10 cellular contexts compared by ENCODE assay signal in genomic region chr13:94416454-94417080, GRCh38.
DNase-seq lines count a peak whose midpoint lies in the region; ATAC-seq, FAIRE-seq and TF ChIP-seq lines count a peak whose summit lies in the region.
"Had no signal": no experiment of that assay in that cellular context is flagged by ENCODE, and none has a peak within 500 bp of the region (broad histone marks: within the 10 kb centered on the region; RNA-seq: fewer than 3 reads in every experiment).

No MANE protein-coding gene starts in this region.

- intact Hi-C loops in K562 (cut with micrococcal nuclease): no loop called here

- TF ChIP-seq EP300 in K562 (IDR thresholded peaks at IDR 0.05; ENCODE audit: low read length): no peak

- POLR2A ChIA-PET in K562 (lab: Yijun Ruan, JAX): interaction anchor here (0.6 kb wide), 1 partner anchor 140 kb away, joined by 3 read pairs; no protein-coding TSS in a partner anchor

- no peak for TF ChIP-seq POLR2A in K562 (conservative IDR thresholded peaks at IDR 0.05)

- peak; percentile 45 to 50 (median 48) for TF ChIP-seq CTCF in K562 (IDR thresholded peaks at IDR 0.05 in 2 of 3, conservative IDR thresholded peaks at IDR 0.05 in 1 of 3; ENCODE audit: insufficient read depth in 2 of 3, low read depth in 1 of 3, low read length in 3 of 3)
- TF ChIP-seq CTCF in neural crest cell (conservative IDR thresholded peaks at IDR 0.05): peak; percentile 71

- H3K79me2 ChIP-seq in K562 (ENCODE audit: control insufficient read depth, insufficient read depth, low read length): no peaks in the 10 kb centered on the region

- no peaks in the 10 kb centered on the region for H3K27me3 Mint-ChIP-seq in neural crest cell (ENCODE audit: low read depth)

- no peak overlapping the region for H3K4me3 ChIP-seq in K562
- H3K4me3 ChIP-seq: BLaER1 treated with 17β-estradiol and CSF1 and Interleukin-3, amounts not matched to agents 10 nM and 100 nM had no signal

- H2AFZ ChIP-seq in K562 (ENCODE audit: low read depth, low read length): no peak overlapping the region

- H4K20me1 ChIP-seq in K562 (replicated peaks; ENCODE audit: control insufficient read depth, insufficient read depth, low read length): no peaks in the 10 kb centered on the region
- H4K20me1 ChIP-seq: BLaER1 treated with 17β-estradiol and CSF1 and Interleukin-3, amounts not matched to agents 10 nM and 100 nM had no signal

- WGBS in K562 (ENCODE audit: insufficient coverage, low coverage, missing lambda C conversion rate): 1% methylated on average over 7 of the region's 7 CpGs

- in situ Hi-C loops in K562 (cut with MboI): no loop called here

- no peak overlapping the region for H3K4me3 Mint-ChIP-seq in neural crest cell
- H3K4me3 Mint-ChIP-seq: T-helper 17 cell had no signal

- H3K27ac Mint-ChIP-seq in neural crest cell (ENCODE audit: unreplicated experiment): no peak overlapping the region
- no peak overlapping the region for H3K27ac Mint-ChIP-seq in activated naive CD4-positive, alpha-beta T cell treated with anti-CD3 and anti-CD28 coated beads, Interleukin-2, amount 50 U/mL, for 72 hours
- H3K27ac Mint-ChIP-seq: T-helper 17 cell had no signal

- TF ChIP-seq RAD21 in K562 (CRISPR knock-in tag; conservative IDR thresholded peaks at IDR 0.05 in 1 of 2, IDR thresholded peaks at IDR 0.05 in 1 of 2): peak in 1 of 2 experiments; percentile 48; a peak in 2 of 4 replicates

- peaks cover 5% of the 10 kb centered on the region for H3K9me3 Mint-ChIP-seq in neural crest cell
- peaks cover 10 to 20% of the 10 kb centered on the region in 2 donors for H3K9me3 Mint-ChIP-seq in activated naive CD4-positive, alpha-beta T cell treated with anti-CD3 and anti-CD28 coated beads, Interleukin-2, amount 50 U/mL, for 72 hours

- H3K9ac ChIP-seq in K562 (ENCODE audit: insufficient read depth in 1 of 2, low read depth in 2 of 2, low read length in 2 of 2): no peak overlapping the region
- H3K9ac ChIP-seq: BLaER1 treated with 17β-estradiol and CSF1 and Interleukin-3, amounts not matched to agents 10 nM and 100 nM had no signal

- H3K4me2 ChIP-seq in K562 (ENCODE audit: insufficient read depth, low read length): no peak overlapping the region
- H3K4me2 ChIP-seq: BLaER1 treated with 17β-estradiol and CSF1 and Interleukin-3, amounts not matched to agents 10 nM and 100 nM had no signal

- H3K4me1 Mint-ChIP-seq in neural crest cell: no peaks in the 10 kb centered on the region

- no peaks in the 10 kb centered on the region for H3K4me1 ChIP-seq in K562 (replicated peaks in 1 of 2; ENCODE audit: control insufficient read depth in 2 of 2, insufficient read depth in 2 of 2, low read length in 2 of 2)

- H3K9me1 ChIP-seq in K562 (ENCODE audit: control insufficient read depth, insufficient read depth, low read length): no peaks in the 10 kb centered on the region

- H3K27ac ChIP-seq in K562 (ENCODE audit: extremely low read depth, low read depth, low read length): no peak overlapping the region

- H3K36me3 Mint-ChIP-seq in neural crest cell (ENCODE audit: low read depth): no peaks in the 10 kb centered on the region
- H3K36me3 Mint-ChIP-seq in activated naive CD4-positive, alpha-beta T cell treated with anti-CD3 and anti-CD28 coated beads, Interleukin-2, amount 50 U/mL, for 72 hours: peaks cover 16 to 32% of the 10 kb centered on the region in 2 donors

- peak; percentile 61 to 85 for DNase-seq in NCI-H2081 (lab: John Stamatoyannopoulos, UW)
- DNase-seq in NCI-H2081 treated with DMSO at 0.1 percent for 48 hours (lab: John Stamatoyannopoulos, UW): no peak
- peak; percentile 78 for DNase-seq in NCI-H1092 (lab: John Stamatoyannopoulos, UW)
- DNase-seq in K562 (ENCODE audit: extremely low read depth in 1 of 4, low spot score in 3 of 4): peak in 2 of 4 experiments; percentile 3 to 44
- DNase-seq in neural crest cell (ENCODE audit: low read depth, low spot score): peak; percentile 23
- DNase-seq in activated naive CD4-positive, alpha-beta T cell treated with anti-CD3 and anti-CD28 coated beads, Interleukin-2, amount 50 U/mL, for 72 hours (ENCODE audit: low spot score in 2 of 2): no peak
- no peak for DNase-seq in effector CD4-positive, alpha-beta T cell
- DNase-seq: T-helper 17 cell had no signal

- H3K36me3 ChIP-seq in K562 (ENCODE audit: control insufficient read depth, insufficient read depth, low read length): no peaks in the 10 kb centered on the region

- H3K9me3 ChIP-seq in K562 (replicated peaks; ENCODE audit: control insufficient read depth, insufficient read depth, low read depth, low read length): no peaks in the 10 kb centered on the region

- CTCF ChIA-PET in K562 (lab: Yijun Ruan, JAX; ENCODE audit: low intra/inter-chr PET ratio): no interaction called here

- no peaks in the 10 kb centered on the region for H3K27me3 ChIP-seq in K562 (ENCODE audit: control insufficient read depth in 2 of 2, insufficient read depth in 2 of 2, low read length in 2 of 2)
- H3K27me3 ChIP-seq: BLaER1 treated with 17β-estradiol and CSF1 and Interleukin-3, amounts not matched to agents 10 nM and 100 nM had no signal

- no peak for FAIRE-seq in K562 (lab: Jason Lieb, UNC)

- ATAC-seq in K562 (peak; percentile 88), HG03139 (IDR thresholded peaks at IDR 0.05; ENCODE audit: unreplicated experiment) (no peak)
- ATAC-seq in activated naive CD4-positive, alpha-beta T cell treated with anti-CD3 and anti-CD28 coated beads, Interleukin-2, amount 50 U/mL, for 72 hours: no peak
- ATAC-seq: T-helper 17 cell had no signal

- no TSS peak for BruUV-seq in K562 (replicated peaks; lab: Mats Ljungman, UMichigan)

TF ChIP-seq in K562, 482 proteins besides CTCF, POLR2A, EP300 and RAD21:
- peak; percentile 82 for TF ChIP-seq CEBPB (tag; IDR thresholded peaks at IDR 0.05)
- no peak for TF ChIP-seq TFAM (CRISPR knock-in tag; conservative IDR thresholded peaks at IDR 0.05)
- TF ChIP-seq HNRNPLL (IDR thresholded peaks at IDR 0.05; ENCODE audit: low read depth, low read length, poor library complexity, severe bottlenecking): no peak
- peak; percentile 80 for TF ChIP-seq CEBPG (CRISPR knock-in tag; IDR thresholded peaks at IDR 0.05)
- peak; percentile 59 to 72 for TF ChIP-seq CEBPG (tag; conservative IDR thresholded peaks at IDR 0.05 in 1 of 2, IDR thresholded peaks at IDR 0.05 in 1 of 2)
- no peak for TF ChIP-seq SOX6 (IDR thresholded peaks at IDR 0.05)
- no peak for TF ChIP-seq ZC3H11A (IDR thresholded peaks at IDR 0.05; ENCODE audit: low read depth, low read length)
- no peak for TF ChIP-seq ZNF347 (CRISPR knock-in tag; IDR thresholded peaks at IDR 0.05; ENCODE audit: low read depth)

Comparison
In these comparisons a context has a peak if more than half of its experiments do, and no peak if none do; other contexts are left out.
1. DNase-seq: peak in NCI-H2081 (2 of 2), NCI-H1092 (single experiment) and neural crest cell (single experiment); none in NCI-H2081 treated with DMSO at 0.1 percent for 48 hours (single experiment), activated naive CD4-positive, alpha-beta T cell treated with anti-CD3 and anti-CD28 coated beads, Interleukin-2, amount 50 U/mL, for 72 hours (0 of 2) and effector CD4-positive, alpha-beta T cell (single experiment).